1 cellular context compared by ENCODE assay signal in genomic region chr1:156571959-156572662, GRCh38.
TF ChIP-seq lines count a peak whose summit lies in the region.

A gene with protein sequence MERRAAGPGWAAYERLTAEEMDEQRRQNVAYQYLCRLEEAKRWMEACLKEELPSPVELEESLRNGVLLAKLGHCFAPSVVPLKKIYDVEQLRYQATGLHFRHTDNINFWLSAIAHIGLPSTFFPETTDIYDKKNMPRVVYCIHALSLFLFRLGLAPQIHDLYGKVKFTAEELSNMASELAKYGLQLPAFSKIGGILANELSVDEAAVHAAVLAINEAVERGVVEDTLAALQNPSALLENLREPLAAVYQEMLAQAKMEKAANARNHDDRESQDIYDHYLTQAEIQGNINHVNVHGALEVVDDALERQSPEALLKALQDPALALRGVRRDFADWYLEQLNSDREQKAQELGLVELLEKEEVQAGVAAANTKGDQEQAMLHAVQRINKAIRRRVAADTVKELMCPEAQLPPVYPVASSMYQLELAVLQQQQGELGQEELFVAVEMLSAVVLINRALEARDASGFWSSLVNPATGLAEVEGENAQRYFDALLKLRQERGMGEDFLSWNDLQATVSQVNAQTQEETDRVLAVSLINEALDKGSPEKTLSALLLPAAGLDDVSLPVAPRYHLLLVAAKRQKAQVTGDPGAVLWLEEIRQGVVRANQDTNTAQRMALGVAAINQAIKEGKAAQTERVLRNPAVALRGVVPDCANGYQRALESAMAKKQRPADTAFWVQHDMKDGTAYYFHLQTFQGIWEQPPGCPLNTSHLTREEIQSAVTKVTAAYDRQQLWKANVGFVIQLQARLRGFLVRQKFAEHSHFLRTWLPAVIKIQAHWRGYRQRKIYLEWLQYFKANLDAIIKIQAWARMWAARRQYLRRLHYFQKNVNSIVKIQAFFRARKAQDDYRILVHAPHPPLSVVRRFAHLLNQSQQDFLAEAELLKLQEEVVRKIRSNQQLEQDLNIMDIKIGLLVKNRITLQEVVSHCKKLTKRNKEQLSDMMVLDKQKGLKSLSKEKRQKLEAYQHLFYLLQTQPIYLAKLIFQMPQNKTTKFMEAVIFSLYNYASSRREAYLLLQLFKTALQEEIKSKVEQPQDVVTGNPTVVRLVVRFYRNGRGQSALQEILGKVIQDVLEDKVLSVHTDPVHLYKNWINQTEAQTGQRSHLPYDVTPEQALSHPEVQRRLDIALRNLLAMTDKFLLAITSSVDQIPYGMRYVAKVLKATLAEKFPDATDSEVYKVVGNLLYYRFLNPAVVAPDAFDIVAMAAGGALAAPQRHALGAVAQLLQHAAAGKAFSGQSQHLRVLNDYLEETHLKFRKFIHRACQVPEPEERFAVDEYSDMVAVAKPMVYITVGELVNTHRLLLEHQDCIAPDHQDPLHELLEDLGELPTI (N-terminal part only) (minus strand): TSS chr1:156572565. CDS start chr1:156572529, 36 bp downstream.

TF ChIP-seq in HepG2, 621 proteins besides CTCF, POLR2A, EP300 and RAD21 (continued from another document):
- peak; percentile 44; the same call in 1 of the 2 replicates for TF ChIP-seq ZGPAT (CRISPR knock-in tag; IDR thresholded peaks at IDR 0.05)
- 0 out of 2 replicates have a peak, but pooled peaks have one; percentile 45 for TF ChIP-seq ZNF451 (CRISPR knock-in tag; IDR thresholded peaks at IDR 0.05)
- TF ChIP-seq, protein P1, sequence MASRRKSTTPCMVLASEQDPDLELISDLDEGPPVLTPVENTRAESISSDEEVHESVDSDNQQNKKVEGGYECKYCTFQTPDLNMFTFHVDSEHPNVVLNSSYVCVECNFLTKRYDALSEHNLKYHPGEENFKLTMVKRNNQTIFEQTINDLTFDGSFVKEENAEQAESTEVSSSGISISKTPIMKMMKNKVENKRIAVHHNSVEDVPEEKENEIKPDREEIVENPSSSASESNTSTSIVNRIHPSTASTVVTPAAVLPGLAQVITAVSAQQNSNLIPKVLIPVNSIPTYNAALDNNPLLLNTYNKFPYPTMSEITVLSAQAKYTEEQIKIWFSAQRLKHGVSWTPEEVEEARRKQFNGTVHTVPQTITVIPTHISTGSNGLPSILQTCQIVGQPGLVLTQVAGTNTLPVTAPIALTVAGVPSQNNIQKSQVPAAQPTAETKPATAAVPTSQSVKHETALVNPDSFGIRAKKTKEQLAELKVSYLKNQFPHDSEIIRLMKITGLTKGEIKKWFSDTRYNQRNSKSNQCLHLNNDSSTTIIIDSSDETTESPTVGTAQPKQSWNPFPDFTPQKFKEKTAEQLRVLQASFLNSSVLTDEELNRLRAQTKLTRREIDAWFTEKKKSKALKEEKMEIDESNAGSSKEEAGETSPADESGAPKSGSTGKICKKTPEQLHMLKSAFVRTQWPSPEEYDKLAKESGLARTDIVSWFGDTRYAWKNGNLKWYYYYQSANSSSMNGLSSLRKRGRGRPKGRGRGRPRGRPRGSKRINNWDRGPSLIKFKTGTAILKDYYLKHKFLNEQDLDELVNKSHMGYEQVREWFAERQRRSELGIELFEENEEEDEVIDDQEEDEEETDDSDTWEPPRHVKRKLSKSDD (CRISPR knock-in tag; IDR thresholded peaks at IDR 0.05; ENCODE audit: low read depth): peak; percentile 47; the same call in 1 of the 2 replicates
- peak; percentile 75; the same call in 1 of the 2 replicates for TF ChIP-seq KDM5B (CRISPR knock-in tag; IDR thresholded peaks at IDR 0.05; ENCODE audit: borderline replicate concordance)
- TF ChIP-seq ZNF251 (CRISPR knock-in tag; IDR thresholded peaks at IDR 0.05): no peak
- TF ChIP-seq XRCC5 (optimal IDR thresholded peaks at IDR 0.05; ENCODE audit: low read length): peak; percentile 61
- peak; percentile 55; the same call in 1 of the 2 replicates for TF ChIP-seq HOXA5 (CRISPR knock-in tag; IDR thresholded peaks at IDR 0.05)
- TF ChIP-seq ZKSCAN5 (CRISPR knock-in tag; IDR thresholded peaks at IDR 0.05): no peak
- 0 out of 2 replicates have a peak, but pooled peaks have one; percentile 41 for TF ChIP-seq ISL2 (CRISPR knock-in tag; IDR thresholded peaks at IDR 0.05)
- peak; percentile 61 for TF ChIP-seq HNF1B (CRISPR knock-in tag; IDR thresholded peaks at IDR 0.05)
- TF ChIP-seq KLF12 (CRISPR knock-in tag; IDR thresholded peaks at IDR 0.05; ENCODE audit: borderline replicate concordance): peak; percentile 97; the same call in 1 of the 2 replicates
- peak; percentile 99 for TF ChIP-seq GABPB1 (CRISPR knock-in tag; IDR thresholded peaks at IDR 0.05)
- TF ChIP-seq, protein P2, sequence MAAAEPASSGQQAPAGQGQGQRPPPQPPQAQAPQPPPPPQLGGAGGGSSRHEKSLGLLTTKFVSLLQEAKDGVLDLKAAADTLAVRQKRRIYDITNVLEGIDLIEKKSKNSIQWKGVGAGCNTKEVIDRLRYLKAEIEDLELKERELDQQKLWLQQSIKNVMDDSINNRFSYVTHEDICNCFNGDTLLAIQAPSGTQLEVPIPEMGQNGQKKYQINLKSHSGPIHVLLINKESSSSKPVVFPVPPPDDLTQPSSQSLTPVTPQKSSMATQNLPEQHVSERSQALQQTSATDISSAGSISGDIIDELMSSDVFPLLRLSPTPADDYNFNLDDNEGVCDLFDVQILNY (CRISPR knock-in tag; conservative IDR thresholded peaks at IDR 0.05): peak; percentile 99
- peak; percentile 54 for TF ChIP-seq PHF20 (CRISPR knock-in tag; IDR thresholded peaks at IDR 0.05)
- 0 out of 2 replicates have a peak, but pooled peaks have one; percentile 51 for TF ChIP-seq HNRNPL (IDR thresholded peaks at IDR 0.05; ENCODE audit: low read depth, low read length)
- peak in 1 of 2 experiments; percentile 92; a peak in 2 of 4 replicates for TF ChIP-seq KLF16 (CRISPR knock-in tag; IDR thresholded peaks at IDR 0.05)
- TF ChIP-seq ZFX (CRISPR knock-in tag; IDR thresholded peaks at IDR 0.05; ENCODE audit: low read depth): peak; percentile 65; the same call in 1 of the 2 replicates
- no peak for TF ChIP-seq TCF7L2 (IDR thresholded peaks at IDR 0.05; ENCODE audit: low read depth, low read length)
- TF ChIP-seq CAMTA2 (CRISPR knock-in tag; IDR thresholded peaks at IDR 0.05; ENCODE audit: borderline replicate concordance): no peak
- TF ChIP-seq ZNF225 (CRISPR knock-in tag; IDR thresholded peaks at IDR 0.05): 0 out of 2 replicates have a peak, but pooled peaks have one; percentile 57
- TF ChIP-seq GATAD1 (CRISPR knock-in tag; IDR thresholded peaks at IDR 0.05): peak; percentile 91
- TF ChIP-seq SMAD3 (CRISPR knock-in tag; IDR thresholded peaks at IDR 0.05): peak; percentile 65; the same call in 1 of the 2 replicates
- TF ChIP-seq, protein P3, sequence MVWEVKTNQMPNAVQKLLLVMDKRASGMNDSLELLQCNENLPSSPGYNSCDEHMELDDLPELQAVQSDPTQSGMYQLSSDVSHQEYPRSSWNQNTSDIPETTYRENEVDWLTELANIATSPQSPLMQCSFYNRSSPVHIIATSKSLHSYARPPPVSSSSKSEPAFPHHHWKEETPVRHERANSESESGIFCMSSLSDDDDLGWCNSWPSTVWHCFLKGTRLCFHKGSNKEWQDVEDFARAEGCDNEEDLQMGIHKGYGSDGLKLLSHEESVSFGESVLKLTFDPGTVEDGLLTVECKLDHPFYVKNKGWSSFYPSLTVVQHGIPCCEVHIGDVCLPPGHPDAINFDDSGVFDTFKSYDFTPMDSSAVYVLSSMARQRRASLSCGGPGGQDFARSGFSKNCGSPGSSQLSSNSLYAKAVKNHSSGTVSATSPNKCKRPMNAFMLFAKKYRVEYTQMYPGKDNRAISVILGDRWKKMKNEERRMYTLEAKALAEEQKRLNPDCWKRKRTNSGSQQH (CRISPR knock-in tag; IDR thresholded peaks at IDR 0.05; ENCODE audit: low read depth): peak; percentile 85
- 0 out of 2 replicates have a peak, but pooled peaks have one; percentile 61 for TF ChIP-seq E2F2 (CRISPR knock-in tag; IDR thresholded peaks at IDR 0.05; ENCODE audit: borderline replicate concordance)
- TF ChIP-seq ZFP90 (CRISPR knock-in tag; IDR thresholded peaks at IDR 0.05; ENCODE audit: borderline replicate concordance): no peak; the same call in 1 of the 2 replicates
- peak; percentile 69; the same call in 1 of the 2 replicates for TF ChIP-seq ZC3H13 (CRISPR knock-in tag; IDR thresholded peaks at IDR 0.05)
